8 cellular contexts compared by ENCODE assay signal in the genomic region with DNA sequence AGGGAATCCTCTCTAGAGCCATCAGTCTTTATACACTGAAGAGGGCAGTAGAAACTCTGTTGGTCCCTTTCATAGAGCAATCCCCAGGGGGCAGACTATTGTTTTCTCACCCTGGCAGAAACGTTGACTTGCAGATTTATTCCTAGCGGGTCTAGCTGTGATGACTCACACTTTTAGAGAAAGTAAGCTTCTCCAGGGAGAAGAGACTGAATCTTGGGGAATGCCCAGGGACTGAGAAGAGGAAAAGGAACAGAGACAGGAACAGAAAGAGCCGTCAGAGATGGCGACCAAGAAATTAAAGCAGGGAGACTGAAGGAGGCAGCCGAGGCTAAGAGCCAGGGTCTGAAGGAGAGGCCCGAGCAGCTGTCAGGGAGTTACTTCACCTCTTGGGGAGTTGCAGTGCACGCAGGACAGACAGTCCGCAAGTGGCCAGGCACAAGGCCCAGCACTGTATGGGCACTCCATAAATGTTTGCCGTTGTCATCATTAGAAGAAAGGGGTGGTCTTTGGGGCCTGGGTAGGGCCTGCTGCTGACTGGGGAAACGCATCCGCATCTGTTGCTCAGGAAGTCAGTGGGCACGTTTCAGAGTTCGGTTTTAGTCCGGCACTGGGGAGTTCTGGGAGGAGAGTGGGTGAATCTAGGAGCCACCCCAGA. TPM values are rescaled to one million over a fixed set of nuclear protein-coding genes. Genes with fewer than 3 reads are reported as not detected.
DNase-seq lines count a peak whose midpoint lies in the region; ATAC-seq, FAIRE-seq and TF ChIP-seq lines count a peak whose summit lies in the region.

No MANE protein-coding gene starts in this region.

- no peak overlapping the region for H2AFZ ChIP-seq in keratinocyte (ENCODE audit: control insufficient read depth, low read length)

- FAIRE-seq in keratinocyte (lab: Jason Lieb, UNC), result peak; percentile 83

- H3K9me3 ChIP-seq in T-helper 17 cell (ENCODE audit: control insufficient read depth, low read length, poor library complexity, severe bottlenecking), result no peaks in the 10 kb centered on the region
- no peaks in the 10 kb centered on the region for H3K9me3 ChIP-seq in keratinocyte (ENCODE audit: control insufficient read depth, low read depth, low read length)

- H3K4me3 ChIP-seq in choroid plexus epithelial cell (ENCODE audit: low read depth, low read length) (no peak overlapping the region), keratinocyte (ENCODE audit: control insufficient read depth in 2 of 3, extremely low read depth in 1 of 3, insufficient read depth in 2 of 3, low read depth in 1 of 3, low read length in 3 of 3) (peak overlapping the region in 1 of 3 experiments; percentile 20)

- H3K4me2 ChIP-seq in keratinocyte (ENCODE audit: control insufficient read depth, extremely low read depth, insufficient read depth, low read depth, low read length), result peak overlapping the region; percentile 41

- H3K27me3 ChIP-seq in keratinocyte (ENCODE audit: control insufficient read depth, extremely low read depth, insufficient read depth, low read length), result no peaks in the 10 kb centered on the region

- dilution Hi-C loops in keratinocyte (cut with MboI; ENCODE audit: extremely low pct_ligation_motif_present, low sequenced_read_pairs), result no loop called here

- H3K4me1 Mint-ChIP-seq in T-helper 17 cell, result peaks cover 36% of the 10 kb centered on the region
- peaks cover 53% of the 10 kb centered on the region for H3K4me1 Mint-ChIP-seq in stimulated activated effector memory CD8-positive, alpha-beta T cell treated with anti-CD3 and anti-CD28 coated beads, Interleukin-12 subunit alpha, Interleukin-12 subunit beta, amount 100 ng/mL, for 72 hours

- peak overlapping the region; percentile 79 for H3K27ac Mint-ChIP-seq in T-helper 17 cell
- H3K27ac Mint-ChIP-seq in stimulated activated effector memory CD8-positive, alpha-beta T cell treated with anti-CD3 and anti-CD28 coated beads, Interleukin-12 subunit alpha, Interleukin-12 subunit beta, amount 100 ng/mL, for 72 hours, result peak overlapping the region; percentile 95

- TF ChIP-seq CTCF in LNCAP (IDR thresholded peaks at IDR 0.05) (peak; percentile 63), choroid plexus epithelial cell (conservative IDR thresholded peaks at IDR 0.05; ENCODE audit: low read depth, low read length) (peak; percentile 66), keratinocyte (optimal IDR thresholded peaks at IDR 0.05 in 1 of 3, IDR thresholded peaks at IDR 0.05 in 1 of 3, conservative IDR thresholded peaks at IDR 0.05 in 1 of 3; ENCODE audit: extremely low read depth in 1 of 3, insufficient read depth in 2 of 3, low read length in 3 of 3) (peak; percentile 33 to 64 (median 39))

- peaks cover 4% of the 10 kb centered on the region for H3K79me2 ChIP-seq in keratinocyte (ENCODE audit: control insufficient read depth, insufficient read depth, low read length)

- no peaks in the 10 kb centered on the region for H3K9me1 ChIP-seq in keratinocyte (ENCODE audit: control insufficient read depth, extremely low read depth, insufficient read depth, low read length)

- H3K4me1 ChIP-seq in keratinocyte (ENCODE audit: control insufficient read depth, extremely low read depth, insufficient read depth, low read length), result peaks cover 18% of the 10 kb centered on the region

- peak; percentile 63 for ATAC-seq in GM19463 (IDR thresholded peaks at IDR 0.05; ENCODE audit: unreplicated experiment)
- ATAC-seq in T-helper 17 cell, result peak; percentile 89
- peak; percentile 81 for ATAC-seq in stimulated activated effector memory CD8-positive, alpha-beta T cell treated with anti-CD3 and anti-CD28 coated beads, Interleukin-12 subunit alpha, Interleukin-12 subunit beta, amount 100 ng/mL, for 72 hours
- no peak for ATAC-seq in HG03521 (IDR thresholded peaks at IDR 0.05; ENCODE audit: unreplicated experiment)

- peak overlapping the region; percentile 64 for H3K9ac ChIP-seq in keratinocyte (ENCODE audit: control insufficient read depth, extremely low read depth, insufficient read depth, low read length)

- peak; percentile 72 for DNase-seq in DMS 273 (lab: John Stamatoyannopoulos, UW; ENCODE audit: unreplicated experiment)
- no peak for DNase-seq in T-helper 17 cell
- DNase-seq in choroid plexus epithelial cell (ENCODE audit: low read depth), result peak; percentile 95
- DNase-seq in keratinocyte (ENCODE audit: low read depth, low spot score), result no peak
- DNase-seq in stimulated activated effector memory CD8-positive, alpha-beta T cell treated with anti-CD3 and anti-CD28 coated beads, Interleukin-12 subunit alpha, Interleukin-12 subunit beta, amount 100 ng/mL, for 72 hours (ENCODE audit: low spot score in 2 of 2), result peak in 1 of 2 donors; percentile 72

- no peaks in the 10 kb centered on the region for H3K36me3 Mint-ChIP-seq in T-helper 17 cell (ENCODE audit: low read depth)
- H3K36me3 Mint-ChIP-seq in stimulated activated effector memory CD8-positive, alpha-beta T cell treated with anti-CD3 and anti-CD28 coated beads, Interleukin-12 subunit alpha, Interleukin-12 subunit beta, amount 100 ng/mL, for 72 hours, result peaks cover 59% of the 10 kb centered on the region

- H4K20me1 ChIP-seq in keratinocyte (ENCODE audit: control insufficient read depth, extremely low read depth, insufficient read depth, low read length), result peaks cover 2% of the 10 kb centered on the region

- H3K9me3 Mint-ChIP-seq in stimulated activated effector memory CD8-positive, alpha-beta T cell treated with anti-CD3 and anti-CD28 coated beads, Interleukin-12 subunit alpha, Interleukin-12 subunit beta, amount 100 ng/mL, for 72 hours, result no peaks in the 10 kb centered on the region

- H3K4me3 Mint-ChIP-seq in T-helper 17 cell, result peak overlapping the region; percentile 92
- peak overlapping the region; percentile 72 for H3K4me3 Mint-ChIP-seq in stimulated activated effector memory CD8-positive, alpha-beta T cell treated with anti-CD3 and anti-CD28 coated beads, Interleukin-12 subunit alpha, Interleukin-12 subunit beta, amount 100 ng/mL, for 72 hours

- peak overlapping the region; percentile 79 for H3K27ac ChIP-seq in keratinocyte (ENCODE audit: control insufficient read depth, insufficient read depth, low read length)

- H3K36me3 ChIP-seq in keratinocyte (ENCODE audit: control insufficient read depth in 2 of 2, extremely low read depth in 1 of 2, insufficient read depth in 2 of 2, low read length in 2 of 2), result peaks cover 16 to 17% of the 10 kb centered on the region in 2 experiments

- H3K27me3 Mint-ChIP-seq in T-helper 17 cell, result no peaks in the 10 kb centered on the region

RNA-seq across cellular contexts. Expression of a gene that starts 13.0 kb away (rescaled TPM):
- total RNA-seq in T-helper 17 cell, result not detected
- polyA plus RNA-seq in keratinocyte, result 0.74 to 1.9 TPM (median 0.81 TPM) in 3 replicates
- polyA plus RNA-seq in keratinocyte (2011; ENCODE audit: low read depth), result 2.2 TPM
- polyA plus RNA-seq in keratinocyte (2011; cell fraction: cytosol; rRNA removed), result 1.8 and 3.2 TPM in 2 replicates
- polyA plus RNA-seq in keratinocyte (2011; cell fraction: nucleus; rRNA removed), result 3.3 and 9.0 TPM in 2 replicates
- 1.7 and 9.6 TPM in 2 replicates for polyA plus RNA-seq in keratinocyte (2012; ENCODE audit: low replicate concordance)
- 1.2 to 5.2 TPM (median 4.6 TPM) in 3 replicates for polyA minus RNA-seq in keratinocyte
- polyA minus RNA-seq in keratinocyte (2011; cell fraction: cytosol; rRNA and poly(A)+ RNA removed), result 5.6 TPM
- polyA minus RNA-seq in keratinocyte (2011; cell fraction: nucleus; rRNA and poly(A)+ RNA removed), result 1.5 and 2.1 TPM in 2 replicates

RNA-seq across cellular contexts. Expression of a gene that starts 18.4 kb away (rescaled TPM):
- 10 to 100 TPM; 22.4 to 23.0 TPM for total RNA-seq in T-helper 17 cell
- 54.0 to 157 TPM (median 101 TPM) in 3 replicates for polyA plus RNA-seq in keratinocyte
- polyA plus RNA-seq in keratinocyte (2011; ENCODE audit: low read depth), result 24.9 TPM
- 87.5 and 120 TPM in 2 replicates for polyA plus RNA-seq in keratinocyte (2011; cell fraction: cytosol; rRNA removed)
- polyA plus RNA-seq in keratinocyte (2011; cell fraction: nucleus; rRNA removed), result 212 and 216 TPM in 2 replicates
- 88.6 and 105 TPM in 2 replicates for polyA plus RNA-seq in keratinocyte (2012; ENCODE audit: low replicate concordance)
- polyA minus RNA-seq in keratinocyte, result 62.7 to 254 TPM (median 79.8 TPM) in 3 replicates
- polyA minus RNA-seq in keratinocyte (2011; cell fraction: cytosol; rRNA and poly(A)+ RNA removed), result 106 TPM
- polyA minus RNA-seq in keratinocyte (2011; cell fraction: nucleus; rRNA and poly(A)+ RNA removed), result 109 and 203 TPM in 2 replicates

RNA-seq across cellular contexts. Expression of a gene that starts 51.9 kb away (rescaled TPM):
- total RNA-seq in T-helper 17 cell, result 1 to 10 TPM; 2.1 to 2.8 TPM
- 3.8 to 13.2 TPM (median 11.1 TPM) in 3 replicates for polyA plus RNA-seq in keratinocyte
- 21.9 TPM for polyA plus RNA-seq in keratinocyte (2011; ENCODE audit: low read depth)
- 4.1 and 4.5 TPM in 2 replicates for polyA plus RNA-seq in keratinocyte (2011; cell fraction: cytosol; rRNA removed)
- polyA plus RNA-seq in keratinocyte (2011; cell fraction: nucleus; rRNA removed), result 20.5 and 22.3 TPM in 2 replicates
- polyA plus RNA-seq in keratinocyte (2012; ENCODE audit: low replicate concordance), result 12.9 and 30.9 TPM in 2 replicates
- 9.3 to 37.2 TPM (median 15.6 TPM) in 3 replicates for polyA minus RNA-seq in keratinocyte
- 5.0 TPM for polyA minus RNA-seq in keratinocyte (2011; cell fraction: cytosol; rRNA and poly(A)+ RNA removed)
- polyA minus RNA-seq in keratinocyte (2011; cell fraction: nucleus; rRNA and poly(A)+ RNA removed), result 7.4 and 9.9 TPM in 2 replicates

Comparison
In these comparisons a context has a peak if more than half of its experiments do, and no peak if none do; other contexts are left out.
1. DNase-seq: peak in DMS 273 (single experiment) and choroid plexus epithelial cell (single experiment); none in T-helper 17 cell (0 of 3) and keratinocyte (single experiment).
2. Peak in every context shown above with its lines, with median percentiles within 50 percentile points of each other: CTCF ChIP-seq.